Comparison of ENCODE assay signal across 9 cellular contexts in the genomic region with DNA sequence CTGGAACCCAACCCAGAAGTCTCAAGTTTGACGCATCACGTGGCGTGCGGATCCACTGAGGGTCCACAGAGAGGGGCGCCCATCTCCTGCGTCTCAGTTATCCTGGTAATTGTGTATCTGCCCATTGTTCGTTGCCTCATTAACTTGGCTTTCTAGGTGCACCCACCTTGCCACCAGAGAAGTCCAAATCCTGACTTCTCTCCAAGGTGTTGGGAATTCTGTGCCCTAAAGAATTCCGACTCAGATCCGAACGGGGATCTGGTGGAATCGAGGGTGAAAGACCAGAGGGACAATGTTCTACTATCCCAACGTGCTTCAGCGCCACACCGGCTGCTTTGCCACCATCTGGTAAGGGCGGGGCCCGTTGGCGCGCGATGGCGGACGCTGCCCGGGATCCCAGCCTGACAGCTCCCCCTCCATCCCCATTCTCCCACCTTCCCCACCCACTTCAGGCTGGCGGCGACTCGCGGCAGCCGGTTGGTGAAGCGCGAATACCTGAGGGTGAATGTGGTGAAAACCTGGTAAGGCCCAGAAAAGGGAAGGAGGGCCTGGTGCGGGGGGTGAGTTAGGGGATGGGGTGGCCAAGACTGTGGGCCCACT. TPM values are rescaled to one million over a fixed set of nuclear protein-coding genes. Genes with fewer than 3 reads are reported as not detected.
DNase-seq lines count a peak whose midpoint lies in the region; ATAC-seq and TF ChIP-seq lines count a peak whose summit lies in the region.
"Had no signal": no experiment of that assay in that cellular context is flagged by ENCODE, and none has a peak within 500 bp of the region (broad histone marks: within the 10 kb centered on the region; RNA-seq: fewer than 3 reads in every experiment).

No MANE protein-coding gene starts in this region.

- DNase-seq in AG04450 (ENCODE audit: low read depth, low spot score) (no peak), colonic mucosa (no peak), lower leg skin (ENCODE audit: low spot score in 2 of 2) (no peak), MV-4-11 (lab: John Stamatoyannopoulos, UW) (no peak), glomerular visceral epithelial cell (ENCODE audit: extremely low spot score) (no peak)
- no peak for DNase-seq in naive thymus-derived CD4-positive, alpha-beta T cell

- peaks cover 6% of the 10 kb centered on the region for H3K36me3 ChIP-seq in colonic mucosa
- H3K36me3 ChIP-seq in naive thymus-derived CD4-positive, alpha-beta T cell (ENCODE audit: control insufficient read depth in 2 of 3, insufficient read depth in 3 of 3, low read length in 3 of 3): peaks cover 6 to 32% (median 10%) of the 10 kb centered on the region in 3 experiments

- peaks cover 11 to 52% (median 41%) of the 10 kb centered on the region in 7 donors for H3K4me1 Mint-ChIP-seq in naive thymus-derived CD4-positive, alpha-beta T cell

- POLR2A ChIA-PET in AG04450 (lab: Yijun Ruan, JAX): interaction anchor here (1.0 kb wide), 1 partner anchor 11 kb away, joined by 4 read pairs; a partner anchor contains a TSS
- POLR2A ChIA-PET in naive thymus-derived CD4-positive, alpha-beta T cell (lab: Charles Lee): interaction anchor here (0.7 to 2.4 kb wide), 7 partner anchors 11 to 63 kb away, joined by 3 to 11 read pairs (median 3); a partner anchor contains a TSS

- H3K4me3 ChIP-seq in AG04450 (ENCODE audit: low read depth, low read length): peak overlapping the region; percentile 37
- H3K4me3 ChIP-seq in colonic mucosa: peak overlapping the region; percentile 25
- H3K4me3 ChIP-seq in naive thymus-derived CD4-positive, alpha-beta T cell (ENCODE audit: low read length): peak overlapping the region; percentile 58
- H3K4me3 ChIP-seq in lower leg skin (ENCODE audit: low read depth, poor library complexity, severe bottlenecking): no peak overlapping the region
- H3K4me3 ChIP-seq: SJSA1 had no signal

- peak overlapping the region in 1 of 2 donors; percentile 12 for H3K9ac ChIP-seq in colonic mucosa (ENCODE audit: low read depth in 2 of 2, low read length in 2 of 2)

- peak overlapping the region; percentile 28 to 93 (median 79) for H3K27ac Mint-ChIP-seq in naive thymus-derived CD4-positive, alpha-beta T cell

- intact Hi-C loops in colonic mucosa (cut with DNase I): no loop called here
- intact Hi-C loops in naive thymus-derived CD4-positive, alpha-beta T cell (cut with micrococcal nuclease): no loop called here
- intact Hi-C loops in lower leg skin (cut with DNase I; ENCODE audit: low total_unique reads): no loop called here

- H3K36me3 Mint-ChIP-seq in naive thymus-derived CD4-positive, alpha-beta T cell: peaks cover 0 to 38% (median 15%) of the 10 kb centered on the region in 5 donors

- ATAC-seq in GM19372 (IDR thresholded peaks at IDR 0.05; ENCODE audit: low read depth, unreplicated experiment) (peak; percentile 17), GM21390 (IDR thresholded peaks at IDR 0.05; ENCODE audit: unreplicated experiment) (no peak)
- ATAC-seq in naive thymus-derived CD4-positive, alpha-beta T cell: no peak

- no peaks in the 10 kb centered on the region; the same call in 1 of the 2 replicates for H3K9me3 ChIP-seq in AG04450 (ENCODE audit: control insufficient read depth, insufficient read depth, low read length)
- no peaks in the 10 kb centered on the region for H3K9me3 ChIP-seq in colonic mucosa
- H3K9me3 ChIP-seq in naive thymus-derived CD4-positive, alpha-beta T cell (ENCODE audit: control insufficient read depth in 2 of 3, low read length in 3 of 3): no peaks in the 10 kb centered on the region
- H3K9me3 ChIP-seq: SJSA1 had no signal

- no peak for TF ChIP-seq CTCF in AG04450 (IDR thresholded peaks at IDR 0.05; ENCODE audit: low read depth, low read length)
- TF ChIP-seq CTCF in colonic mucosa (IDR thresholded peaks at IDR 0.05): no peak
- TF ChIP-seq CTCF in lower leg skin (IDR thresholded peaks at IDR 0.05): no peak

- H3K27ac ChIP-seq in AG04450 (ENCODE audit: low read depth, low read length) (no peak overlapping the region), colonic mucosa (no peak overlapping the region)
- peak overlapping the region; percentile 40 for H3K27ac ChIP-seq in naive thymus-derived CD4-positive, alpha-beta T cell (ENCODE audit: low read depth, low read length)
- H3K27ac ChIP-seq: SJSA1 had no signal

- no peaks in the 10 kb centered on the region for H3K9me3 Mint-ChIP-seq in naive thymus-derived CD4-positive, alpha-beta T cell

- H3K27me3 Mint-ChIP-seq in naive thymus-derived CD4-positive, alpha-beta T cell: no peaks in the 10 kb centered on the region

- no peaks in the 10 kb centered on the region for H3K27me3 ChIP-seq in AG04450 (ENCODE audit: control insufficient read depth, insufficient read depth, low read length)
- H3K27me3 ChIP-seq in colonic mucosa: no peaks in the 10 kb centered on the region
- H3K27me3 ChIP-seq in naive thymus-derived CD4-positive, alpha-beta T cell (ENCODE audit: control insufficient read depth in 2 of 2, insufficient read depth in 2 of 2, low read length in 2 of 2): no peaks in the 10 kb centered on the region
- H3K27me3 ChIP-seq: SJSA1 had no signal

- CTCF ChIA-PET in AG04450 (lab: Charles Lee): interaction anchor here (2.0 kb wide), 1 partner anchor 11 kb away, joined by 8 read pairs; a partner anchor contains a TSS
- CTCF ChIA-PET in naive thymus-derived CD4-positive, alpha-beta T cell (lab: Charles Lee): interaction anchor here (0.6 kb wide), 1 partner anchor 10 kb away, joined by 3 read pairs; no protein-coding TSS in a partner anchor

- H3K4me1 ChIP-seq in colonic mucosa: no peaks in the 10 kb centered on the region
- H3K4me1 ChIP-seq in naive thymus-derived CD4-positive, alpha-beta T cell (ENCODE audit: control insufficient read depth in 2 of 2, insufficient read depth in 2 of 2, low read length in 2 of 2): peaks cover 0 to 13% of the 10 kb centered on the region in 2 donors
- H3K4me1 ChIP-seq: SJSA1 had no signal

- 51 to 53% methylated on average over 30 of the region's 30 CpGs for WGBS in lower leg skin, 2 donors

- peak overlapping the region; percentile 39 to 94 (median 88) for H3K4me3 Mint-ChIP-seq in naive thymus-derived CD4-positive, alpha-beta T cell

- no peak for TF ChIP-seq POLR2A in lower leg skin (IDR thresholded peaks at IDR 0.05)

RNA-seq across cellular contexts. Expression of a gene that starts 0.5 kb away (rescaled TPM):
- polyA plus RNA-seq in AG04450 (2011; rRNA removed): 1.5 and 2.5 TPM in 2 replicates
- 3.3 and 3.8 TPM in 2 replicates for polyA minus RNA-seq in AG04450 (2011; rRNA and poly(A)+ RNA removed)
- total RNA-seq in colonic mucosa (1 to 10 TPM; 5.1 TPM), lower leg skin (1 to 10 TPM; 1.2 to 7.1 (median 2.4) TPM)
- 10 to 100 TPM; 20.3 to 80.5 (median 68.6) TPM for total RNA-seq in naive thymus-derived CD4-positive, alpha-beta T cell
- 10 to 100 TPM in 1 of 2 donors, 1 to 10 TPM in 1; 4.4 to 10.7 TPM for polyA plus RNA-seq in naive thymus-derived CD4-positive, alpha-beta T cell

RNA-seq across cellular contexts. Expression of a gene that starts 11.3 kb away (rescaled TPM):
- 48.4 and 55.1 TPM in 2 replicates for polyA plus RNA-seq in AG04450 (2011; rRNA removed)
- 93.1 and 100 TPM in 2 replicates for polyA minus RNA-seq in AG04450 (2011; rRNA and poly(A)+ RNA removed)
- total RNA-seq in colonic mucosa (10 to 100 TPM; 54.4 to 57.5 TPM), lower leg skin (10 to 100 TPM; 36.1 to 54.1 (median 44.2) TPM)
- 100 to 1,000 TPM; 133 to 337 (median 189) TPM for total RNA-seq in naive thymus-derived CD4-positive, alpha-beta T cell
- 100 to 1,000 TPM in 1 of 2 donors, 10 to 100 TPM in 1; 73.3 to 110 TPM for polyA plus RNA-seq in naive thymus-derived CD4-positive, alpha-beta T cell

RNA-seq across cellular contexts. Expression of a gene that starts 16.3 kb away (rescaled TPM):
- 15.2 and 20.9 TPM in 2 replicates for polyA plus RNA-seq in AG04450 (2011; rRNA removed)
- polyA minus RNA-seq in AG04450 (2011; rRNA and poly(A)+ RNA removed): 32.0 and 33.0 TPM in 2 replicates
- total RNA-seq in colonic mucosa (10 to 100 TPM; 19.3 to 78.2 TPM), lower leg skin (10 to 100 TPM; 25.1 to 40.0 (median 32.6) TPM)
- 10 to 100 TPM; 21.5 to 45.2 (median 42.2) TPM for total RNA-seq in naive thymus-derived CD4-positive, alpha-beta T cell
- 10 to 100 TPM; 17.5 to 36.2 TPM for polyA plus RNA-seq in naive thymus-derived CD4-positive, alpha-beta T cell

RNA-seq across cellular contexts. Expression of a gene that starts 22.9 kb away (rescaled TPM):
- 41.7 and 44.9 TPM in 2 replicates for polyA plus RNA-seq in AG04450 (2011; rRNA removed)
- 26.7 and 37.6 TPM in 2 replicates for polyA minus RNA-seq in AG04450 (2011; rRNA and poly(A)+ RNA removed)
- total RNA-seq in colonic mucosa: 10 to 100 TPM; 58.8 to 65.6 TPM
- total RNA-seq in naive thymus-derived CD4-positive, alpha-beta T cell: 10 to 100 TPM; 16.2 to 40.5 (median 19.2) TPM
- polyA plus RNA-seq in naive thymus-derived CD4-positive, alpha-beta T cell: 10 to 100 TPM; 32.1 to 34.4 TPM
- total RNA-seq in lower leg skin: 10 to 100 TPM; 44.6 to 64.4 (median 52.9) TPM

RNA-seq across cellular contexts. Expression of a gene that starts 25.1 kb away (rescaled TPM):
- 7.4 and 14.4 TPM in 2 replicates for polyA plus RNA-seq in AG04450 (2011; rRNA removed)
- 19.2 and 37.4 TPM in 2 replicates for polyA minus RNA-seq in AG04450 (2011; rRNA and poly(A)+ RNA removed)
- 10 to 100 TPM; 36.1 to 70.4 TPM for total RNA-seq in colonic mucosa
- 100 to 1,000 TPM in 1 of 5 experiments, 10 to 100 TPM in 4; 64.0 to 151 (median 95.4) TPM for total RNA-seq in naive thymus-derived CD4-positive, alpha-beta T cell
- polyA plus RNA-seq in naive thymus-derived CD4-positive, alpha-beta T cell: 10 to 100 TPM; 40.9 to 48.1 TPM
- total RNA-seq in lower leg skin: 10 to 100 TPM; 53.1 to 98.6 (median 77.3) TPM
